27 cellular contexts compared by ENCODE assay signal in the genomic region with DNA sequence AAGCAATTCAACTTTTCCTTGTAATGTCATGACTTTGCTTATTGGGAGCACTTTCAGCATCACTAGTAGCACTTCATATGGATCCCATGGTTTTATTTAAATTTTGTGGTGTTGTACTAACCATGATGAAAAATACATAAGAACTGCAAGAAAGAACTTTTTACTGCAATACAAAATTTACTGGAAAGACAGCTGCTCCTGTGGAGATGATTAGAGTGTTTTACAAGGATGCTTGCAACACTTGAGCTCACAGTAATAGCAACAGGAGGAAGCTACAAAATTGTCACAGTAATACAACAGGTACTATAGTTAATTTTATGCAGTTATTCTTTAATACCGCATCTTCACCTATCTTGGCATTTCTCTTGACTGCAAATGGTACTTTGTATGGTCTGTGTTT.
"Had no signal": no experiment of that assay in that cellular context is flagged by ENCODE, and none has a peak within 500 bp of the region (broad histone marks: within the 10 kb centered on the region; RNA-seq: fewer than 3 reads in every experiment).

No MANE protein-coding gene starts in this region.

- H3K36me3 ChIP-seq: neural progenitor cell, ovary, right lobe of liver, sigmoid colon, spleen, stomach, thoracic aorta, thyroid gland, tibial nerve, upper lobe of left lung, vagina had no signal

- H3K27ac ChIP-seq: neural progenitor cell, ovary, parathyroid adenoma, psoas muscle, right lobe of liver, sigmoid colon, skin epidermis, spleen, stomach, thoracic aorta, thyroid gland, tibial nerve, upper lobe of left lung, vagina had no signal

- H3K9me3 ChIP-seq: ovary, psoas muscle, right lobe of liver, sigmoid colon, spleen, stomach, thoracic aorta, thyroid gland, tibial nerve, upper lobe of left lung, vagina had no signal

- ATAC-seq: natural killer cell; psoas muscle; right cardiac atrium; right lobe of liver; stimulated activated effector memory CD8-positive, alpha-beta T cell treated with anti-CD3 and anti-CD28 coated beads, Interleukin-12 subunit alpha, Interleukin-12 subunit beta, amount 100 ng/mL, for 72 hours; stimulated activated naive B cell treated with anti-CD40 and anti-IgM and Interleukin-4, amounts not matched to agents 10 μg/mL and 1 μg/mL and 100 μg/mL, for 72 hours had no signal

- H3K27me3 ChIP-seq: neural progenitor cell, ovary, right lobe of liver, sigmoid colon, spleen, stomach, thyroid gland, tibial nerve, upper lobe of left lung, vagina had no signal

- H3K4me3 ChIP-seq: neural progenitor cell, ovary, psoas muscle, right lobe of liver, sigmoid colon, skin epidermis, smooth muscle cell, spleen, stomach, thoracic aorta, thyroid gland, tibial nerve, upper lobe of left lung, vagina had no signal

- DNase-seq: natural killer cell; occipital lobe; ovary; posterior cingulate gyrus; psoas muscle; right cardiac atrium; right lobe of liver; sigmoid colon; spleen; stimulated activated CD4-positive, alpha-beta T cell treated with anti-CD3 and anti-CD28 coated beads, Interleukin-12 subunit alpha, Interleukin-12 subunit beta, amount 100 ng/mL, for 4 hours; stimulated activated CD4-positive, alpha-beta T cell treated with anti-CD3 and anti-CD28 coated beads, Interleukin-1b, Interleukin-23, amount 100 ng/mL, for 48 hours; stimulated activated CD4-positive, alpha-beta T cell treated with anti-CD3 and anti-CD28 coated beads, Interleukin-4, amount 100 ng/mL, for 1 hour; stimulated activated CD4-positive, alpha-beta T cell treated with anti-CD3 and anti-CD28 coated beads, Interleukin-4, amount 100 ng/mL, for 4 hours; stimulated activated naive B cell treated with anti-CD40 and anti-IgM and Interleukin-4, amounts not matched to agents 10 μg/mL and 1 μg/mL and 100 μg/mL, for 72 hours; stimulated activated naive CD4-positive, alpha-beta T cell treated with Interleukin-2 at 50 U/mL for 16 hours; stomach; thyroid gland; trophoblast cell; upper lobe of left lung had no signal

- H3K4me1 ChIP-seq: neural progenitor cell, parathyroid adenoma, psoas muscle, spleen, thyroid gland had no signal
